In genomic region chr22:17157714-17158113, GRCh38 we compare ENCODE assay signal across 1 cellular context.
TF ChIP-seq lines count a peak whose summit lies in the region.

No MANE protein-coding gene starts in this region.

TF ChIP-seq in HCT116, 20 proteins besides CTCF, POLR2A, EP300 and RAD21 (continued from another document):
- TF ChIP-seq TCF7L2 (IDR thresholded peaks at IDR 0.05; ENCODE audit: borderline replicate concordance, extremely low read depth, insufficient read depth, insufficient read length) (no peak), YY1 (IDR thresholded peaks at IDR 0.05; ENCODE audit: extremely low read depth, insufficient replicate concordance, low read depth, low read length) (no peak), ZFX (IDR thresholded peaks at IDR 0.05) (no peak), EZH2 (IDR thresholded peaks at IDR 0.05) (no peak)
